In the genomic region with DNA sequence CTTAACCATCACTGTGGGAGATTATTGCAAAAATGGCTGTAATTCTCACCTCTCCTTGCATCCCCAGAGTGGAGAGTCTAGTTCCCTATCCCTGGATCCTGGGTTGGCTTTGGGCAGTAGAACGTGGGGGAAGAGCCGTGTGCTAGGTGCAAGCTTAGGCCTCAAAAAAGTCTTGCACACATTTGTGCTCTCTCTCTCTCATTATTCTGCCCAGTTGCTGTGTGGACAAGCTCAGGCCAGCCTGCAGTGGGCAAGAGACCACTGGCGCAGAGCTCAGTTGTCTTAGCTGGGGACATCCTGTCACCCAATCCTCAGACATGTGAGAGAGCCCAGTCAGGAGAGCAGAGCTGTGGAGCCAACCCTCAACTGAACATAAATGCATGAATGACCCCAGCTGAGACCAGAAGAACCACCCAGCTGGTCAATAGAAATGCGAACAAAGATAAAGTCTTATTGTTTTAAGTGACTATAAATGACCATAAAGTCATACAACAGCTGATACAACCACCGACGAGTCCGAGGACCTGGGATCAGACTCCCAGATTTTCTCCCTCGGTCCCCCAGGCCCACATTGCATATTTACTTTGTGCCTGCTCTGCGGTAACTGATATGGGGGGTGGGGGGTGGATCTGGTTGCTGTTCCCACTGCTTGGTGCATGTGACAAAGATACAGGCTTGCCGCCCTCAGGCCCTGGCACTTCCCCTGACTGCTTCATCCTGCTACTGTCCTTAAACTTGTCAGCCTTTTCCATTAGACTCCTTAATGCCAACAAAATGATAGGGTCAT, we compare ENCODE assay signal across 12 cellular contexts.
"Had no signal": no experiment of that assay in that cellular context is flagged by ENCODE, and none has a peak within 500 bp of the region (broad histone marks: within the 10 kb centered on the region; RNA-seq: fewer than 3 reads in every experiment).

No MANE protein-coding gene starts in this region.

- DNase-seq: activated CD4-positive, alpha-beta memory T cell treated with anti-CD3 and anti-CD28 coated beads for 36 hours; activated naive CD8-positive, alpha-beta T cell treated with anti-CD3 and anti-CD28 coated beads, Interleukin-2, amount 10 ng/mL, durations not matched to agents 7 days and 5 days; central memory CD4-positive, alpha-beta T cell; colonic mucosa; esophagus squamous epithelium; kidney glomerular epithelial cell; lower lobe of right lung; naive thymus-derived CD4-positive, alpha-beta T cell; stimulated activated CD4-positive, alpha-beta T cell treated with anti-CD3 and anti-CD28 coated beads, Interleukin-12 subunit alpha, Interleukin-12 subunit beta, amount 100 ng/mL, for 4 hours; stimulated activated CD4-positive, alpha-beta T cell treated with anti-CD3 and anti-CD28 coated beads, Interleukin-2, amount 100 ng/mL, for 24 hours had no signal

- H3K4me1 ChIP-seq: colonic mucosa, esophagus squamous epithelium, lower lobe of right lung, parathyroid adenoma had no signal

- H3K27ac ChIP-seq: colonic mucosa, esophagus squamous epithelium, lower lobe of right lung, parathyroid adenoma, VCaP had no signal

- H3K9me3 ChIP-seq: colonic mucosa, esophagus squamous epithelium, lower lobe of right lung had no signal

- H3K9ac ChIP-seq: parathyroid adenoma had no signal

- H3K27me3 ChIP-seq: colonic mucosa had no signal

- H3K4me3 ChIP-seq: colonic mucosa, esophagus squamous epithelium, lower lobe of right lung had no signal

- H3K36me3 ChIP-seq: colonic mucosa, esophagus squamous epithelium, lower lobe of right lung had no signal
